In the genomic region with DNA sequence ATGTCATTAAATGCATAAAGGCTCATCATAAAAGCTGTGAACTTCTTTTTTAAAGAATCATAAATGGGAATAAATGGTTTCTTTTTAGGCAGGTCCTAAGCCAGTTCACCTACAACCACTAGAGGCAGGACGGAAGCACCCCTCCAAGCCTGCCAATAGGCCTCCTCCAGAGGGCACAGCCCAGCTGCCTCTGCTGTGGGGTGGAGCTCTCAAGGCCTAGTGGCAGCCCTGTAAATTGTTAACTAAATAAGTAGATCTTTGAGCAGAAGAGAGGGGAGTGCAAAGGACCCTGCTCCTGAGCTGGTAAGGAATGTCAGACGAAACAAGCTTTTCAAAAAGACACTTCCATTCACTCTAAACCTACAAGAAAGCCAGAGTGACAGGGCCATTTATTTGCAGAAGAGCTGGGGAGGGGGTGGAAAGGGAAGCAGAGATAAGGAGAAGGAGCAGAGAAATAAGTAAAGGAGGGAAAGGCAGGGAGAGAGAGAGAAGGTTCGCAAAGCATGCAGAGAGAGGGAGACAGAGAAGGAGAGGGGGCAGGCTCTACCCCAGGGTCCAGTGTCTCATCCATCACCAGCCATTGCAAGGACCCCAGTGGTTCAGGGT, we compare ENCODE assay signal across 1 cellular context.
TF ChIP-seq lines count a peak whose summit lies in the region.

No MANE protein-coding gene starts in this region.

TF ChIP-seq in GM23338, 12 proteins besides CTCF, POLR2A, EP300 and RAD21:
- TF ChIP-seq, protein P1, sequence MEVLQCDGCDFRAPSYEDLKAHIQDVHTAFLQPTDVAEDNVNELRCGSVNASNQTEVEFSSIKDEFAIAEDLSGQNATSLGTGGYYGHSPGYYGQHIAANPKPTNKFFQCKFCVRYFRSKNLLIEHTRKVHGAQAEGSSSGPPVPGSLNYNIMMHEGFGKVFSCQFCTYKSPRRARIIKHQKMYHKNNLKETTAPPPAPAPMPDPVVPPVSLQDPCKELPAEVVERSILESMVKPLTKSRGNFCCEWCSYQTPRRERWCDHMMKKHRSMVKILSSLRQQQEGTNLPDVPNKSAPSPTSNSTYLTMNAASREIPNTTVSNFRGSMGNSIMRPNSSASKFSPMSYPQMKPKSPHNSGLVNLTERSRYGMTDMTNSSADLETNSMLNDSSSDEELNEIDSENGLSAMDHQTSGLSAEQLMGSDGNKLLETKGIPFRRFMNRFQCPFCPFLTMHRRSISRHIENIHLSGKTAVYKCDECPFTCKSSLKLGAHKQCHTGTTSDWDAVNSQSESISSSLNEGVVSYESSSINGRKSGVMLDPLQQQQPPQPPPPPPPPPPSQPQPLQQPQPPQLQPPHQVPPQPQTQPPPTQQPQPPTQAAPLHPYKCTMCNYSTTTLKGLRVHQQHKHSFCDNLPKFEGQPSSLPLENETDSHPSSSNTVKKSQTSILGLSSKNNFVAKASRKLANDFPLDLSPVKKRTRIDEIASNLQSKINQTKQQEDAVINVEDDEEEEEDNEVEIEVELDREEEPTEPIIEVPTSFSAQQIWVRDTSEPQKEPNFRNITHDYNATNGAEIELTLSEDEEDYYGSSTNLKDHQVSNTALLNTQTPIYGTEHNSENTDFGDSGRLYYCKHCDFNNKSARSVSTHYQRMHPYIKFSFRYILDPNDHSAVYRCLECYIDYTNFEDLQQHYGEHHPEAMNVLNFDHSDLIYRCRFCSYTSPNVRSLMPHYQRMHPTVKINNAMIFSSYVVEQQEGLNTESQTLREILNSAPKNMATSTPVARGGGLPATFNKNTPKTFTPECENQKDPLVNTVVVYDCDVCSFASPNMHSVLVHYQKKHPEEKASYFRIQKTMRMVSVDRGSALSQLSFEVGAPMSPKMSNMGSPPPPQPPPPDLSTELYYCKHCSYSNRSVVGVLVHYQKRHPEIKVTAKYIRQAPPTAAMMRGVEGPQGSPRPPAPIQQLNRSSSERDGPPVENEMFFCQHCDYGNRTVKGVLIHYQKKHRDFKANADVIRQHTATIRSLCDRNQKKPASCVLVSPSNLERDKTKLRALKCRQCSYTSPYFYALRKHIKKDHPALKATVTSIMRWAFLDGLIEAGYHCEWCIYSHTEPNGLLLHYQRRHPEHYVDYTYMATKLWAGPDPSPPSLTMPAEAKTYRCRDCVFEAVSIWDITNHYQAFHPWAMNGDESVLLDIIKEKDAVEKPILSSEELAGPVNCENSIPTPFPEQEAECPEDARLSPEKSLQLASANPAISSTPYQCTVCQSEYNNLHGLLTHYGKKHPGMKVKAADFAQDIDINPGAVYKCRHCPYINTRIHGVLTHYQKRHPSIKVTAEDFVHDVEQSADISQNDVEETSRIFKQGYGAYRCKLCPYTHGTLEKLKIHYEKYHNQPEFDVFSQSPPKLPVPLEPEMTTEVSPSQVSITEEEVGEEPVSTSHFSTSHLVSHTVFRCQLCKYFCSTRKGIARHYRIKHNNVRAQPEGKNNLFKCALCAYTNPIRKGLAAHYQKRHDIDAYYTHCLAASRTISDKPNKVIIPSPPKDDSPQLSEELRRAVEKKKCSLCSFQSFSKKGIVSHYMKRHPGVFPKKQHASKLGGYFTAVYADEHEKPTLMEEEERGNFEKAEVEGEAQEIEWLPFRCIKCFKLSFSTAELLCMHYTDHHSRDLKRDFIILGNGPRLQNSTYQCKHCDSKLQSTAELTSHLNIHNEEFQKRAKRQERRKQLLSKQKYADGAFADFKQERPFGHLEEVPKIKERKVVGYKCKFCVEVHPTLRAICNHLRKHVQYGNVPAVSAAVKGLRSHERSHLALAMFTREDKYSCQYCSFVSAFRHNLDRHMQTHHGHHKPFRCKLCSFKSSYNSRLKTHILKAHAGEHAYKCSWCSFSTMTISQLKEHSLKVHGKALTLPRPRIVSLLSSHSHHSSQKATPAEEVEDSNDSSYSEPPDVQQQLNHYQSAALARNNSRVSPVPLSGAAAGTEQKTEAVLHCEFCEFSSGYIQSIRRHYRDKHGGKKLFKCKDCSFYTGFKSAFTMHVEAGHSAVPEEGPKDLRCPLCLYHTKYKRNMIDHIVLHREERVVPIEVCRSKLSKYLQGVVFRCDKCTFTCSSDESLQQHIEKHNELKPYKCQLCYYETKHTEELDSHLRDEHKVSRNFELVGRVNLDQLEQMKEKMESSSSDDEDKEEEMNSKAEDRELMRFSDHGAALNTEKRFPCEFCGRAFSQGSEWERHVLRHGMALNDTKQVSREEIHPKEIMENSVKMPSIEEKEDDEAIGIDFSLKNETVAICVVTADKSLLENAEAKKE (CRISPR knock-in tag; IDR thresholded peaks at IDR 0.05) = 0 out of 2 replicates have a peak, but pooled peaks have one; percentile 33
- TF ChIP-seq EZH2phosphoT487 (IDR thresholded peaks at IDR 0.05; ENCODE audit: unreplicated experiment) (no peak), STAT1 (IDR thresholded peaks at IDR 0.05; ENCODE audit: unreplicated experiment) (no peak), CREB1 (CRISPR knock-in tag; IDR thresholded peaks at IDR 0.05; ENCODE audit: low read depth) (no peak), JUNB (IDR thresholded peaks at IDR 0.05; ENCODE audit: unreplicated experiment) (no peak), NANOG (IDR thresholded peaks at IDR 0.05; ENCODE audit: borderline replicate concordance) (no peak), ZNF114 (CRISPR knock-in tag; IDR thresholded peaks at IDR 0.05) (no peak)
- TF ChIP-seq, protein P2, sequence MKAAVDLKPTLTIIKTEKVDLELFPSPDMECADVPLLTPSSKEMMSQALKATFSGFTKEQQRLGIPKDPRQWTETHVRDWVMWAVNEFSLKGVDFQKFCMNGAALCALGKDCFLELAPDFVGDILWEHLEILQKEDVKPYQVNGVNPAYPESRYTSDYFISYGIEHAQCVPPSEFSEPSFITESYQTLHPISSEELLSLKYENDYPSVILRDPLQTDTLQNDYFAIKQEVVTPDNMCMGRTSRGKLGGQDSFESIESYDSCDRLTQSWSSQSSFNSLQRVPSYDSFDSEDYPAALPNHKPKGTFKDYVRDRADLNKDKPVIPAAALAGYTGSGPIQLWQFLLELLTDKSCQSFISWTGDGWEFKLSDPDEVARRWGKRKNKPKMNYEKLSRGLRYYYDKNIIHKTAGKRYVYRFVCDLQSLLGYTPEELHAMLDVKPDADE (IDR thresholded peaks at IDR 0.05) = no peak
- TF ChIP-seq, protein P3, sequence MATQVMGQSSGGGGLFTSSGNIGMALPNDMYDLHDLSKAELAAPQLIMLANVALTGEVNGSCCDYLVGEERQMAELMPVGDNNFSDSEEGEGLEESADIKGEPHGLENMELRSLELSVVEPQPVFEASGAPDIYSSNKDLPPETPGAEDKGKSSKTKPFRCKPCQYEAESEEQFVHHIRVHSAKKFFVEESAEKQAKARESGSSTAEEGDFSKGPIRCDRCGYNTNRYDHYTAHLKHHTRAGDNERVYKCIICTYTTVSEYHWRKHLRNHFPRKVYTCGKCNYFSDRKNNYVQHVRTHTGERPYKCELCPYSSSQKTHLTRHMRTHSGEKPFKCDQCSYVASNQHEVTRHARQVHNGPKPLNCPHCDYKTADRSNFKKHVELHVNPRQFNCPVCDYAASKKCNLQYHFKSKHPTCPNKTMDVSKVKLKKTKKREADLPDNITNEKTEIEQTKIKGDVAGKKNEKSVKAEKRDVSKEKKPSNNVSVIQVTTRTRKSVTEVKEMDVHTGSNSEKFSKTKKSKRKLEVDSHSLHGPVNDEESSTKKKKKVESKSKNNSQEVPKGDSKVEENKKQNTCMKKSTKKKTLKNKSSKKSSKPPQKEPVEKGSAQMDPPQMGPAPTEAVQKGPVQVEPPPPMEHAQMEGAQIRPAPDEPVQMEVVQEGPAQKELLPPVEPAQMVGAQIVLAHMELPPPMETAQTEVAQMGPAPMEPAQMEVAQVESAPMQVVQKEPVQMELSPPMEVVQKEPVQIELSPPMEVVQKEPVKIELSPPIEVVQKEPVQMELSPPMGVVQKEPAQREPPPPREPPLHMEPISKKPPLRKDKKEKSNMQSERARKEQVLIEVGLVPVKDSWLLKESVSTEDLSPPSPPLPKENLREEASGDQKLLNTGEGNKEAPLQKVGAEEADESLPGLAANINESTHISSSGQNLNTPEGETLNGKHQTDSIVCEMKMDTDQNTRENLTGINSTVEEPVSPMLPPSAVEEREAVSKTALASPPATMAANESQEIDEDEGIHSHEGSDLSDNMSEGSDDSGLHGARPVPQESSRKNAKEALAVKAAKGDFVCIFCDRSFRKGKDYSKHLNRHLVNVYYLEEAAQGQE (IDR thresholded peaks at IDR 0.05; ENCODE audit: unreplicated experiment) = no peak
